In the genomic region with DNA sequence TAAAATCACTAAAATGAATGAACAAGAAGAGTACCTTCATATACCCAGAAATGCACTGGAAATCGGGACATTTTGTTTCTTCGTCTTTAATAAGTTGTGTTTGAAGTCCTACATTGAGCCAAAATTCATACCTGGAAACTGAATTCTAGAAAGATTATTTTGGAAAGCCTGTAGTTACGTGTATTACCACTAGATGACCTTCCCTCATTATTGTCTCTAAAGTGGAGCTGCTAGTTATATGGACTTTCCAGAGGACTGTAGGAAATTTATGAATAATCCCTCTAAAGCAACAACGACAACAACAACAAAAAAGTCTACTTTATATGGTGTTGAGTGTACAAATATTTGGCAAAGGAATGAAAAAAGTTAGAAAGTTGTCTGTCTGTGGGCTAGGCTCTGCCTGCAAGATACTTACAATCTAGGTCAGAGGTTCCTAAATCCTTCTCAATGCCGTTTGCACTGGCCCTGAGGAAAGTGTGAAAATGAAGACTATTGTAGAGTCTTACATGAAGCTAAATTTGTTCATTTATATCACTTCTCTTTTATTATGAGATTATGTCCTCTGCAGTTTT, we compare ENCODE assay signal across 10 cellular contexts.
DNase-seq lines count a peak whose midpoint lies in the region; ATAC-seq, FAIRE-seq and TF ChIP-seq lines count a peak whose summit lies in the region.
"Had no signal": no experiment of that assay in that cellular context is flagged by ENCODE, and none has a peak within 500 bp of the region (broad histone marks: within the 10 kb centered on the region; RNA-seq: fewer than 3 reads in every experiment).

No MANE protein-coding gene starts in this region.

- no peaks in the 10 kb centered on the region for H3K9me3 ChIP-seq in keratinocyte (ENCODE audit: control insufficient read depth, low read depth, low read length)

- H4K20me1 ChIP-seq in keratinocyte (ENCODE audit: control insufficient read depth, extremely low read depth, insufficient read depth, low read length), result no peaks in the 10 kb centered on the region

- no peaks in the 10 kb centered on the region for H3K27me3 ChIP-seq in keratinocyte (ENCODE audit: control insufficient read depth, extremely low read depth, insufficient read depth, low read length)

- no peaks in the 10 kb centered on the region for H3K9me1 ChIP-seq in keratinocyte (ENCODE audit: control insufficient read depth, extremely low read depth, insufficient read depth, low read length)

- DNase-seq in ACHN (peak; percentile 10), SW480 (ENCODE audit: low spot score) (peak; percentile 43), keratinocyte (ENCODE audit: low read depth, low spot score) (no peak), D341Med (ENCODE audit: low spot score) (no peak)
- DNase-seq: activated T-cell treated with anti-CD3 and anti-CD28 coated beads for 4 hours, retina had no signal

- peaks cover 26% of the 10 kb centered on the region for H3K4me1 ChIP-seq in keratinocyte (ENCODE audit: control insufficient read depth, extremely low read depth, insufficient read depth, low read length)

- H3K9ac ChIP-seq in keratinocyte (ENCODE audit: control insufficient read depth, extremely low read depth, insufficient read depth, low read length), result no peak overlapping the region

- ATAC-seq in HG03097 (IDR thresholded peaks at IDR 0.05; ENCODE audit: low FRiP score, unreplicated experiment), result no peak
- no peak for ATAC-seq in HG03457 (IDR thresholded peaks at IDR 0.05; ENCODE audit: unreplicated experiment)
- no peak for ATAC-seq in HG03025 (IDR thresholded peaks at IDR 0.05; ENCODE audit: low FRiP score, unreplicated experiment)

- FAIRE-seq in keratinocyte (lab: Jason Lieb, UNC), result no peak

- TF ChIP-seq CTCF in GM12875 (IDR thresholded peaks at IDR 0.05; ENCODE audit: borderline replicate concordance, insufficient read depth, low read depth, low read length), result peak; percentile 49; the same call in 1 of the 2 replicates
- TF ChIP-seq CTCF in keratinocyte (optimal IDR thresholded peaks at IDR 0.05 in 1 of 3, IDR thresholded peaks at IDR 0.05 in 1 of 3, conservative IDR thresholded peaks at IDR 0.05 in 1 of 3; ENCODE audit: extremely low read depth in 1 of 3, insufficient read depth in 2 of 3, low read length in 3 of 3), result peak in 2 of 3 experiments; percentile 34 to 57

- dilution Hi-C loops in keratinocyte (cut with MboI; ENCODE audit: extremely low pct_ligation_motif_present, low sequenced_read_pairs), result no loop called here

- H3K79me2 ChIP-seq in keratinocyte (ENCODE audit: control insufficient read depth, insufficient read depth, low read length), result no peaks in the 10 kb centered on the region

- no peak overlapping the region for H2AFZ ChIP-seq in keratinocyte (ENCODE audit: control insufficient read depth, low read length)

- H3K36me3 ChIP-seq in keratinocyte (ENCODE audit: control insufficient read depth in 2 of 2, extremely low read depth in 1 of 2, insufficient read depth in 2 of 2, low read length in 2 of 2), result no peaks in the 10 kb centered on the region

- in situ Hi-C loops in ACHN (cut with HindIII; ENCODE audit: low pct_ligation_motif_present, low pct_unique_long_range_greater_than_20kb, low sequenced_read_pairs), result no loop called here

- H3K27ac ChIP-seq in keratinocyte (ENCODE audit: control insufficient read depth, insufficient read depth, low read length), result no peak overlapping the region

- H3K4me3 ChIP-seq in GM12875 (ENCODE audit: low read depth, low read length) (no peak overlapping the region), keratinocyte (ENCODE audit: control insufficient read depth in 2 of 3, extremely low read depth in 1 of 3, insufficient read depth in 2 of 3, low read depth in 1 of 3, low read length in 3 of 3) (no peak overlapping the region)

- H3K4me2 ChIP-seq in keratinocyte (ENCODE audit: control insufficient read depth, extremely low read depth, insufficient read depth, low read depth, low read length), result no peak overlapping the region

Comparison
In these comparisons a context has a peak if more than half of its experiments do, and no peak if none do; other contexts are left out.
1. DNase-seq: peak in ACHN (single experiment) and SW480 (single experiment); none in keratinocyte (single experiment) and D341Med (single experiment).